ENCODE assay signal across 8 cellular contexts in genomic region chr13:51453308-51453958, GRCh38. TPM values are rescaled to one million over a fixed set of nuclear protein-coding genes. Genes with fewer than 3 reads are reported as not detected.
A peak's percentile ranks its signal among the peaks of the same experiment; 100 is the strongest.
DNase-seq lines count a peak whose midpoint lies in the region; ATAC-seq and TF ChIP-seq lines count a peak whose summit lies in the region.

No MANE protein-coding gene starts in this region.

- H3K36me3 Mint-ChIP-seq in activated CD4-positive, alpha-beta T cell treated with anti-CD3 and anti-CD28 coated beads, Interleukin-2, amount 10 ng/mL, durations not matched to agents 24 days and 14 days (ENCODE audit: low read depth), result peaks cover 43% of the 10 kb centered on the region

- H3K9me3 Mint-ChIP-seq in activated CD4-positive, alpha-beta T cell treated with anti-CD3 and anti-CD28 coated beads, Interleukin-2, amount 10 ng/mL, durations not matched to agents 24 days and 14 days, result peaks cover 4% of the 10 kb centered on the region

- H3K4me3 ChIP-seq in dorsolateral prefrontal cortex (peak overlapping the region; percentile 43 to 96 (median 79)), mesodermal cell (ENCODE audit: extremely low read depth, insufficient read depth, low read length, poor library complexity, severe bottlenecking) (peak overlapping the region; percentile 67)

- no peaks in the 10 kb centered on the region for H3K27me3 Mint-ChIP-seq in activated CD4-positive, alpha-beta T cell treated with anti-CD3 and anti-CD28 coated beads, Interleukin-2, amount 10 ng/mL, durations not matched to agents 24 days and 14 days

- H3K36me3 ChIP-seq in mesodermal cell (ENCODE audit: control insufficient read depth, insufficient read depth, low read length), result peaks cover 39% of the 10 kb centered on the region

- ATAC-seq in HG02840 (IDR thresholded peaks at IDR 0.05; ENCODE audit: low FRiP score, unreplicated experiment), result peak; percentile 42

- DNase-seq in NCI-H2029 (lab: John Stamatoyannopoulos, UW), result peak; percentile 80
- DNase-seq in NCI-H2029 treated with DMSO at 0.1 percent for 48 hours (lab: John Stamatoyannopoulos, UW), result no peak
- DNase-seq in NCI-H187 treated with DMSO at 0.1 percent for 48 hours (lab: John Stamatoyannopoulos, UW), result peak; percentile 51
- peak; percentile 95 for DNase-seq in activated CD4-positive, alpha-beta T cell treated with anti-CD3 and anti-CD28 coated beads, Interleukin-2, amount 10 ng/mL, durations not matched to agents 24 days and 14 days
- peak in 7 of 10 donors; percentile 30 to 82 (median 59) for DNase-seq in dorsolateral prefrontal cortex
- peak; percentile 78 for DNase-seq in stimulated activated CD8-positive, alpha-beta memory T cell treated with anti-CD3 and anti-CD28 coated beads, Interleukin-12 subunit alpha, Interleukin-12 subunit beta, amount 100 ng/mL, for 4 hours (ENCODE audit: low read depth)

- intact Hi-C loops in activated CD4-positive, alpha-beta T cell treated with anti-CD3 and anti-CD28 coated beads, Interleukin-2, amount 10 ng/mL, durations not matched to agents 24 days and 14 days (cut with micrococcal nuclease), result loop anchor here (1.0 to 5.0 kb wide), 12 partner anchors 121 to 1661 kb away; partner anchors contain the start of genes ALG11, CKAP2, KPNA3 and SUGT1
- intact Hi-C loops in dorsolateral prefrontal cortex (cut with DNase I), result loop anchor here (1.0 to 10.0 kb wide), 8 partner anchors 81 to 349 kb away; partner anchors contain the start of genes WDFY2 (in 2 of the 2), DHRS12 (in 1 of the 2) and FAM124A (in 1 of the 2)

- peak in 17 of 56 donors; percentile 5 to 45 (median 19) for TF ChIP-seq CTCF in dorsolateral prefrontal cortex (IDR thresholded peaks at IDR 0.05 in 54 of 56, conservative IDR thresholded peaks at IDR 0.05 in 2 of 56; ENCODE audit: low read depth in 1 of 56, partially characterized antibody in 56 of 56)

- H3K4me3 Mint-ChIP-seq in activated CD4-positive, alpha-beta T cell treated with anti-CD3 and anti-CD28 coated beads, Interleukin-2, amount 10 ng/mL, durations not matched to agents 24 days and 14 days, result peak overlapping the region; percentile 88

- H3K9me3 ChIP-seq in mesodermal cell (ENCODE audit: control insufficient read depth, low read length), result peaks cover 12% of the 10 kb centered on the region

- whole genome bisulfite sequencing in mesodermal cell (ENCODE audit: insufficient coverage in 2 of 2), 2 experiments, result 0 to 2% methylated on average over 29 to 39 of the region's 62 CpGs

- peak overlapping the region; percentile 66 to 100 (median 98) for H3K27ac ChIP-seq in dorsolateral prefrontal cortex
- peak overlapping the region; percentile 97 for H3K27ac ChIP-seq in mesodermal cell (ENCODE audit: low read depth, low read length, severe bottlenecking)

- peaks cover 31% of the 10 kb centered on the region for H3K4me1 Mint-ChIP-seq in activated CD4-positive, alpha-beta T cell treated with anti-CD3 and anti-CD28 coated beads, Interleukin-2, amount 10 ng/mL, durations not matched to agents 24 days and 14 days

- H3K27ac Mint-ChIP-seq in activated CD4-positive, alpha-beta T cell treated with anti-CD3 and anti-CD28 coated beads, Interleukin-2, amount 10 ng/mL, durations not matched to agents 24 days and 14 days, result peak overlapping the region; percentile 97

- no peaks in the 10 kb centered on the region for H3K27me3 ChIP-seq in dorsolateral prefrontal cortex

- no peaks in the 10 kb centered on the region for H3K4me1 ChIP-seq in mesodermal cell (ENCODE audit: control insufficient read depth, insufficient read depth, low read length, poor library complexity, severe bottlenecking)

RNA-seq across cellular contexts. Expression of gene INTS6, which starts 0.6 kb away (rescaled TPM):
- 63.5 and 68.6 TPM in 2 replicates for total RNA-seq in activated CD4-positive, alpha-beta T cell treated with anti-CD3 and anti-CD28 coated beads, Interleukin-2, amount 10 ng/mL, durations not matched to agents 24 days and 14 days
- total RNA-seq in dorsolateral prefrontal cortex, result 10 to 100 TPM; 30.1 to 60.5 (median 42.9) TPM
- polyA plus RNA-seq in mesodermal cell (2013, experiment 1 of 2), result 27.2 TPM
- 31.9 TPM for polyA plus RNA-seq in mesodermal cell (2013, experiment 2 of 2)
